17 cellular contexts compared by ENCODE assay signal in the genomic region with DNA sequence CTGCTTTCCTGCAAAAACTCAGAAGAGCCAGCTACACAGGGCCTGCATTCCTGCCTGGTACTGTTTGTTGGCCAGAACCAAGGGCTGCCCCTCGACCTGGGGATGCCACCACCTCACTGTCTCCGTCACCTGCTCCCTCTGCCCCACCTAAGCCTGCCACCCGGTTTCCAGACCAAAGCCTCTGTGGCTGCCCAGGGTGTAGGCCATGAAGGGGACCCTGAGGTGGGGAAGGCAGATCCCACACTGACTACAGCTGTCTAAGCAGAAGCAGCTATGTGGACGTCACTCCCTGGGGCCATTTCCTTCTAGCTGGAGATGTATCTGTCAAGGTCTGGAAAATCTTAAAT. TPM values are rescaled to one million over a fixed set of nuclear protein-coding genes. Genes with fewer than 3 reads are reported as not detected.
A peak's percentile ranks its signal among the peaks of the same experiment; 100 is the strongest.
DNase-seq lines count a peak whose midpoint lies in the region; ATAC-seq and TF ChIP-seq lines count a peak whose summit lies in the region.
"Had no signal": no experiment of that assay in that cellular context is flagged by ENCODE, and none has a peak within 500 bp of the region (broad histone marks: within the 10 kb centered on the region; RNA-seq: fewer than 3 reads in every experiment).

No MANE protein-coding gene starts in this region.

- H2BK5ac ChIP-seq in mesenchymal stem cell (ENCODE audit: low read depth, low read length, poor library complexity, severe bottlenecking), result no peak overlapping the region

- TF ChIP-seq CTCF in GM13976 (IDR thresholded peaks at IDR 0.05; ENCODE audit: borderline replicate concordance, control extremely low read depth, extremely low read depth, insufficient read depth, missing control alignments), result no peak
- no peak for TF ChIP-seq CTCF in sigmoid colon (IDR thresholded peaks at IDR 0.05)

- intact Hi-C loops in sigmoid colon (cut with DNase I), result no loop called here

- H3K18ac ChIP-seq in mesenchymal stem cell (ENCODE audit: low read depth in 1 of 2, low read length in 2 of 2), result no peak overlapping the region

- peak overlapping the region; percentile 37 for H2AK5ac ChIP-seq in mesenchymal stem cell (ENCODE audit: low read length, severe bottlenecking)

- no peak overlapping the region for H2BK120ac ChIP-seq in mesenchymal stem cell (ENCODE audit: low read depth, low read length)

- H3K23ac ChIP-seq in mesenchymal stem cell (ENCODE audit: low read length in 2 of 2), result no peak overlapping the region

- H3K9me3 ChIP-seq in mesenchymal stem cell (ENCODE audit: control insufficient read depth, low read length), result no peaks in the 10 kb centered on the region
- H3K9me3 ChIP-seq in sigmoid colon, result no peaks in the 10 kb centered on the region

- H3K9ac ChIP-seq in mesenchymal stem cell (ENCODE audit: low read length), result no peak overlapping the region

- H3K79me1 ChIP-seq in mesenchymal stem cell (replicated peaks; ENCODE audit: low read length, poor library complexity, severe bottlenecking), result no peaks in the 10 kb centered on the region

- H3K36me3 ChIP-seq in mesenchymal stem cell (ENCODE audit: control insufficient read depth in 1 of 2, insufficient read depth in 2 of 2, low read depth in 1 of 2, low read length in 2 of 2) (no peaks in the 10 kb centered on the region), sigmoid colon (no peaks in the 10 kb centered on the region)

- no peak overlapping the region for H3K14ac ChIP-seq in mesenchymal stem cell (ENCODE audit: low read length in 2 of 2)

- in situ Hi-C loops in GM13976 (cut with MboI; ENCODE audit: low sequenced_read_pairs, unreplicated experiment), result no loop called here

- no peak overlapping the region for H2BK12ac ChIP-seq in mesenchymal stem cell (ENCODE audit: low read length in 2 of 2)

- peaks cover 41% of the 10 kb centered on the region for H3K4me1 ChIP-seq in mesenchymal stem cell (ENCODE audit: control insufficient read depth, insufficient read depth, low read depth, low read length)
- peaks cover 0 to 8% (median 2%) of the 10 kb centered on the region in 4 donors for H3K4me1 ChIP-seq in sigmoid colon

- TF ChIP-seq EP300 in sigmoid colon (IDR thresholded peaks at IDR 0.05), result no peak

- H3K27ac ChIP-seq in caudate nucleus (ENCODE audit: low read depth, low read length), result peak overlapping the region; percentile 68
- H3K27ac ChIP-seq in mesenchymal stem cell (ENCODE audit: low read length, poor library complexity, severe bottlenecking), result peak overlapping the region; percentile 32
- H3K27ac ChIP-seq in sigmoid colon, result peak overlapping the region; percentile 12 to 63 (median 49)
- H3K27ac ChIP-seq: RWPE1 had no signal

- ATAC-seq in GM19328 (IDR thresholded peaks at IDR 0.05; ENCODE audit: unreplicated experiment), result no peak
- ATAC-seq: CD8-positive, alpha-beta T cell; PC-3 had no signal

- no peak overlapping the region for H3K4me2 ChIP-seq in mesenchymal stem cell (ENCODE audit: low read length, poor library complexity, severe bottlenecking)

- no peak overlapping the region for H2AFZ ChIP-seq in mesenchymal stem cell (ENCODE audit: low read depth, low read length)

- peak; percentile 14 for DNase-seq in GM13976 (ENCODE audit: low spot score)
- no peak for DNase-seq in caudate nucleus (lab: John Stamatoyannopoulos, UW)
- no peak for DNase-seq in mesenchymal stem cell
- DNase-seq in sigmoid colon, result no peak
- no peak for DNase-seq in CD1c-positive myeloid dendritic cell (ENCODE audit: extremely low spot score)
- no peak for DNase-seq in hepatic stellate cell (ENCODE audit: low spot score)
- DNase-seq in OCI-M2 (lab: John Stamatoyannopoulos, UW; ENCODE audit: unreplicated experiment), result no peak
- DNase-seq: CD8-positive, alpha-beta T cell; HCEC 1CT; KG1; NCI-H1436 treated with DMSO at 0.1 percent for 48 hours; NCI-H446 treated with DMSO at 0.1 percent for 48 hours; NCI-H748 treated with DMSO at 0.1 percent for 48 hours; PC-3 had no signal

- no peak for TF ChIP-seq POLR2A in sigmoid colon (IDR thresholded peaks at IDR 0.05)

- H3K4ac ChIP-seq in mesenchymal stem cell (ENCODE audit: low read depth in 1 of 2, low read length in 2 of 2), result no peak overlapping the region

- H3K27me3 ChIP-seq in mesenchymal stem cell (ENCODE audit: control insufficient read depth in 1 of 2, insufficient read depth in 1 of 2, low read length in 2 of 2) (peaks cover 0 to 46% of the 10 kb centered on the region in 2 experiments), sigmoid colon (peaks cover 0 to 9% (median 4%) of the 10 kb centered on the region in 3 donors)

- H4K8ac ChIP-seq in mesenchymal stem cell (ENCODE audit: low read length), result no peak overlapping the region

- WGBS in mesenchymal stem cell, result 90% methylated on average over 3 of the region's 4 CpGs
- WGBS in sigmoid colon, 2 donors, result 63 to 77% methylated on average over 4 of the region's 4 CpGs

- H4K91ac ChIP-seq in mesenchymal stem cell (ENCODE audit: low read length), result no peak overlapping the region

- no peak overlapping the region for H2BK15ac ChIP-seq in mesenchymal stem cell (ENCODE audit: low read depth, poor library complexity, severe bottlenecking)

- H3K4me3 ChIP-seq in mesenchymal stem cell (ENCODE audit: insufficient read depth in 1 of 2, low read depth in 1 of 2, low read length in 2 of 2), result no peak overlapping the region
- no peak overlapping the region for H3K4me3 ChIP-seq in sigmoid colon

RNA-seq across cellular contexts. Expression of gene RASGEF1C, which starts 35.8 kb away (rescaled TPM):
- 0.01 TPM for polyA plus RNA-seq in mesenchymal stem cell (2013, experiment 1 of 2)
- not detected for polyA plus RNA-seq in mesenchymal stem cell (2013, experiment 2 of 2)
- 1 to 10 TPM in 3 of 4 donors, under 1 TPM in 1; 0.66 to 4.2 (median 1.5) TPM for total RNA-seq in sigmoid colon
- under 1 TPM in 1 of 3 donors, not detected in 2; 0.35 TPM for polyA plus RNA-seq in sigmoid colon
- total RNA-seq: CD8-positive, alpha-beta T cell had no signal
- polyA plus RNA-seq: BJ had no signal
